Comparison of ENCODE assay signal across 13 cellular contexts in genomic region chr1:206772228-206773002, GRCh38. TPM values are rescaled to one million over a fixed set of nuclear protein-coding genes. Genes with fewer than 3 reads are reported as not detected.
DNase-seq lines count a peak whose midpoint lies in the region; ATAC-seq and TF ChIP-seq lines count a peak whose summit lies in the region.
"Had no signal": no experiment of that assay in that cellular context is flagged by ENCODE, and none has a peak within 500 bp of the region (broad histone marks: within the 10 kb centered on the region; RNA-seq: fewer than 3 reads in every experiment).

TSS of gene IL10 (minus strand) at chr1:206772494. CDS start at chr1:206772435, 59 bp downstream.

- peaks cover 0 to 2% (median 0%) of the 10 kb centered on the region in 5 donors for H3K27me3 Mint-ChIP-seq in naive thymus-derived CD8-positive, alpha-beta T cell

- H3K27ac Mint-ChIP-seq in naive thymus-derived CD8-positive, alpha-beta T cell: peak within 1 kb of the TSS in 8 of 10 donors; percentile 4 to 79 (median 50)

- peaks cover 33 to 71% (median 56%) of the 10 kb centered on the region in 4 donors for H3K4me1 Mint-ChIP-seq in naive thymus-derived CD8-positive, alpha-beta T cell

- DNase-seq in CD1c-positive myeloid dendritic cell (ENCODE audit: extremely low spot score): peak; percentile 47
- peak; percentile 79 for DNase-seq in amniotic epithelial cell (ENCODE audit: low read depth)
- DNase-seq in naive thymus-derived CD8-positive, alpha-beta T cell: no peak
- no peak for DNase-seq in NCI-H2081 treated with DMSO at 0.1 percent for 48 hours (lab: John Stamatoyannopoulos, UW)
- DNase-seq: cortex of kidney; DMS 273 treated with DMSO at 0.1 percent for 48 hours; NCI-H2029; stimulated activated CD4-positive, alpha-beta T cell treated with anti-CD3 and anti-CD28 coated beads, Interleukin-1b, Interleukin-23, amount 100 ng/mL, for 48 hours had no signal

- H3K36me3 Mint-ChIP-seq in naive thymus-derived CD8-positive, alpha-beta T cell: no peaks in the 10 kb centered on the region

- TF ChIP-seq POLR2A in GM19099 (IDR thresholded peaks at IDR 0.05; ENCODE audit: extremely low read depth, insufficient read length, low read depth): peak; percentile 52

- no peaks in the 10 kb centered on the region for H3K9me3 Mint-ChIP-seq in naive thymus-derived CD8-positive, alpha-beta T cell
- H3K9me3 Mint-ChIP-seq: nephron had no signal

- ATAC-seq in naive thymus-derived CD8-positive, alpha-beta T cell: peak in 1 of 2 donors; percentile 30
- ATAC-seq in activated CD4-positive, CD25-positive, alpha-beta regulatory T cell treated with anti-CD3 and anti-CD28 coated beads, Interleukin-2, amount 50 U/mL, for 24 hours: no peak
- ATAC-seq in GM21528 (IDR thresholded peaks at IDR 0.05; ENCODE audit: low FRiP score, unreplicated experiment): no peak
- ATAC-seq in GM19395 (IDR thresholded peaks at IDR 0.05; ENCODE audit: unreplicated experiment): no peak

- peak within 1 kb of the TSS in 9 of 10 donors; percentile 41 to 81 (median 60) for H3K4me3 Mint-ChIP-seq in naive thymus-derived CD8-positive, alpha-beta T cell

- POLR2A ChIA-PET in naive thymus-derived CD8-positive, alpha-beta T cell (lab: Charles Lee): interaction anchor here (1.2 to 8.4 kb wide), 6 partner anchors 10 to 38 kb away, joined by 3 to 59 read pairs (median 6); no protein-coding TSS in a partner anchor

RNA-seq across cellular contexts. Expression of gene IL10, which starts in this region (rescaled TPM):
- total RNA-seq in naive thymus-derived CD8-positive, alpha-beta T cell: not detected
- polyA plus RNA-seq in naive thymus-derived CD8-positive, alpha-beta T cell: not detected

Comparison
In these comparisons a context has a peak if more than half of its experiments do, and no peak if none do; other contexts are left out.
1. DNase-seq: peak in CD1c-positive myeloid dendritic cell (single experiment) and amniotic epithelial cell (single experiment); none in naive thymus-derived CD8-positive, alpha-beta T cell (0 of 10) and NCI-H2081 treated with DMSO at 0.1 percent for 48 hours (single experiment).